Comparison of ENCODE assay signal across 9 cellular contexts in genomic region chr7:127650842-127651555, GRCh38. TPM values are rescaled to one million over a fixed set of nuclear protein-coding genes. Genes with fewer than 3 reads are reported as not detected.
A peak's percentile ranks its signal among the peaks of the same experiment; 100 is the strongest.
DNase-seq lines count a peak whose midpoint lies in the region; ATAC-seq, FAIRE-seq and TF ChIP-seq lines count a peak whose summit lies in the region.
"Had no signal": no experiment of that assay in that cellular context is flagged by ENCODE, and none has a peak within 500 bp of the region (broad histone marks: within the 10 kb centered on the region; RNA-seq: fewer than 3 reads in every experiment).

No MANE protein-coding gene starts in this region.

- H3K27me3 Mint-ChIP-seq in activated CD4-positive, alpha-beta memory T cell treated with anti-CD3 and anti-CD28 coated beads, Interleukin-2, amount 10 ng/mL, durations not matched to agents 7 days and 5 days: no peaks in the 10 kb centered on the region

- H3K4me1 Mint-ChIP-seq in activated CD4-positive, alpha-beta memory T cell treated with anti-CD3 and anti-CD28 coated beads, Interleukin-2, amount 10 ng/mL, durations not matched to agents 7 days and 5 days: peaks cover 37% of the 10 kb centered on the region

- no peak overlapping the region for H3K23ac ChIP-seq in trophoblast cell (ENCODE audit: low read length)

- H3K4ac ChIP-seq in trophoblast cell (ENCODE audit: low read depth, low read length): peak overlapping the region; percentile 53

- H3K36me3 ChIP-seq in trophoblast cell (ENCODE audit: control insufficient read depth in 1 of 2, insufficient read depth in 2 of 2, low read length in 2 of 2): no peaks in the 10 kb centered on the region

- peak overlapping the region; percentile 95 for H3K18ac ChIP-seq in trophoblast cell (ENCODE audit: low read length)

- peaks cover 15% of the 10 kb centered on the region for H3K79me1 ChIP-seq in trophoblast cell (ENCODE audit: low read length)

- POLR2A ChIA-PET in activated CD4-positive, alpha-beta memory T cell treated with anti-CD3 and anti-CD28 coated beads, Interleukin-2, amount 10 ng/mL, durations not matched to agents 7 days and 5 days (lab: Charles Lee): interaction anchor here (0.8 to 2.5 kb wide), 7 partner anchors 8 to 259 kb away, joined by 3 to 18 read pairs (median 5); partner anchors contain the start of genes ARF5, GCC1 and ZNF800

- H2AFZ ChIP-seq in trophoblast cell (ENCODE audit: insufficient read depth, low read length, poor library complexity): peak overlapping the region; percentile 74

- H3K27ac ChIP-seq in trophoblast cell (ENCODE audit: low read depth, low read length): peak overlapping the region; percentile 75

- no peak for FAIRE-seq in HTR-8/SVneo (lab: Jason Lieb, UNC)

- H4K12ac ChIP-seq in trophoblast cell (ENCODE audit: low read depth, low read length): peak overlapping the region; percentile 86

- H3K9me3 Mint-ChIP-seq in activated CD4-positive, alpha-beta memory T cell treated with anti-CD3 and anti-CD28 coated beads, Interleukin-2, amount 10 ng/mL, durations not matched to agents 7 days and 5 days: no peaks in the 10 kb centered on the region

- DNase-seq in DMS153 (lab: John Stamatoyannopoulos, UW) (peak; percentile 57), foreskin fibroblast (no peak), trophoblast cell (peak in 1 of 2 donors; percentile 72), HTR-8/SVneo (ENCODE audit: insufficient read length, low spot score) (no peak)
- peak; percentile 18 for DNase-seq in activated CD4-positive, alpha-beta memory T cell treated with anti-CD3 and anti-CD28 coated beads, Interleukin-2, amount 10 ng/mL, durations not matched to agents 7 days and 5 days
- no peak for DNase-seq in effector CD4-positive, alpha-beta T cell

- H2BK12ac ChIP-seq in trophoblast cell (ENCODE audit: low read length): no peak overlapping the region

- H3K4me3 Mint-ChIP-seq in activated CD4-positive, alpha-beta memory T cell treated with anti-CD3 and anti-CD28 coated beads, Interleukin-2, amount 10 ng/mL, durations not matched to agents 7 days and 5 days: peak overlapping the region; percentile 98

- peak overlapping the region; percentile 72 to 100 for H3K4me3 ChIP-seq in foreskin fibroblast (ENCODE audit: low read depth in 1 of 2, low read length in 2 of 2)
- peak overlapping the region; percentile 74 for H3K4me3 ChIP-seq in trophoblast cell (ENCODE audit: low read depth, low read length)

- peak overlapping the region; percentile 97 for H4K8ac ChIP-seq in trophoblast cell (ENCODE audit: low read depth, low read length)

- ATAC-seq in HG03342 (IDR thresholded peaks at IDR 0.05; ENCODE audit: unreplicated experiment): peak; percentile 3
- no peak for ATAC-seq in GM19397 (IDR thresholded peaks at IDR 0.05; ENCODE audit: unreplicated experiment)

- peak overlapping the region; percentile 95 for H3K27ac Mint-ChIP-seq in activated CD4-positive, alpha-beta memory T cell treated with anti-CD3 and anti-CD28 coated beads, Interleukin-2, amount 10 ng/mL, durations not matched to agents 7 days and 5 days

- no peaks in the 10 kb centered on the region for H3K9me3 ChIP-seq in trophoblast cell (ENCODE audit: insufficient read depth, low read depth, low read length)

- H3K4me1 ChIP-seq in trophoblast cell (ENCODE audit: control insufficient read depth in 1 of 2, insufficient read depth in 2 of 2, low read length in 2 of 2): peaks cover 6 to 12% of the 10 kb centered on the region in 2 experiments

- H3K79me2 ChIP-seq in trophoblast cell (ENCODE audit: control insufficient read depth, insufficient read depth, low read length, poor library complexity): peaks cover 17% of the 10 kb centered on the region

- H3K14ac ChIP-seq in trophoblast cell (ENCODE audit: low read length): peak overlapping the region; percentile 93

- peak overlapping the region; percentile 61 for H3K9ac ChIP-seq in trophoblast cell (ENCODE audit: low read length)

- no peaks in the 10 kb centered on the region for H3K27me3 ChIP-seq in trophoblast cell (ENCODE audit: insufficient read depth, low read length)

- CTCF ChIA-PET in activated CD4-positive, alpha-beta memory T cell treated with anti-CD3 and anti-CD28 coated beads, Interleukin-2, amount 10 ng/mL, durations not matched to agents 7 days and 5 days (lab: Charles Lee): interaction anchor here (1.5 kb wide), 1 partner anchor 66 kb away, joined by 5 read pairs; the partner anchor contains the start of gene GCC1

- no peak for TF ChIP-seq CTCF in foreskin fibroblast (IDR thresholded peaks at IDR 0.05; ENCODE audit: low read depth, low read length)

- H2AK5ac ChIP-seq in trophoblast cell (ENCODE audit: low read length): peak overlapping the region; percentile 99

- peak overlapping the region; percentile 87 for H2BK5ac ChIP-seq in trophoblast cell (ENCODE audit: low read depth, low read length, poor library complexity)

- peak overlapping the region; percentile 78 for H2BK120ac ChIP-seq in trophoblast cell (ENCODE audit: insufficient read depth, low read length, poor library complexity)

- H3K36me3 Mint-ChIP-seq in activated CD4-positive, alpha-beta memory T cell treated with anti-CD3 and anti-CD28 coated beads, Interleukin-2, amount 10 ng/mL, durations not matched to agents 7 days and 5 days (ENCODE audit: low read depth): peaks cover 31% of the 10 kb centered on the region

- WGBS in trophoblast cell (ENCODE audit: extremely low coverage, insufficient coverage, insufficient read length): no CpG with 5 or more reads among the region's 29 CpGs

- H4K91ac ChIP-seq in trophoblast cell (ENCODE audit: low read depth, low read length): peak overlapping the region; percentile 97

- peak overlapping the region; percentile 76 for H3K4me2 ChIP-seq in trophoblast cell (ENCODE audit: low read length)

RNA-seq across cellular contexts. Expression of gene SND1, which starts 1.0 kb away (rescaled TPM):
- 100 to 1,000 TPM; 171 to 175 TPM for total RNA-seq in activated CD4-positive, alpha-beta memory T cell treated with anti-CD3 and anti-CD28 coated beads, Interleukin-2, amount 10 ng/mL, durations not matched to agents 7 days and 5 days
- 183 TPM in 2 replicates for polyA plus RNA-seq in trophoblast cell (2013)

RNA-seq across cellular contexts. Expression of gene PAX4, which starts 33.1 kb away (rescaled TPM):
- total RNA-seq in activated CD4-positive, alpha-beta memory T cell treated with anti-CD3 and anti-CD28 coated beads, Interleukin-2, amount 10 ng/mL, durations not matched to agents 7 days and 5 days: not detected
- 0.03 TPM in 1 of 2 replicates, not detected in the other for polyA plus RNA-seq in trophoblast cell (2013)
- total RNA-seq: LHCN-M2 had no signal

RNA-seq across cellular contexts. Expression of gene FSCN3, which starts 57.5 kb away (rescaled TPM):
- total RNA-seq in activated CD4-positive, alpha-beta memory T cell treated with anti-CD3 and anti-CD28 coated beads, Interleukin-2, amount 10 ng/mL, durations not matched to agents 7 days and 5 days: 1 to 10 TPM in 1 of 2 experiments, under 1 TPM in 1; 0.98 to 1.2 TPM
- polyA plus RNA-seq in trophoblast cell (2013): 1.7 and 1.9 TPM in 2 replicates

Comparison
In these comparisons a context has a peak if more than half of its experiments do, and no peak if none do; other contexts are left out.
1. DNase-seq: peak in DMS153 (single experiment) and activated CD4-positive, alpha-beta memory T cell treated with anti-CD3 and anti-CD28 coated beads, Interleukin-2, amount 10 ng/mL, durations not matched to agents 7 days and 5 days (single experiment); none in foreskin fibroblast (0 of 2), HTR-8/SVneo (single experiment) and effector CD4-positive, alpha-beta T cell (single experiment).